In the genomic region with DNA sequence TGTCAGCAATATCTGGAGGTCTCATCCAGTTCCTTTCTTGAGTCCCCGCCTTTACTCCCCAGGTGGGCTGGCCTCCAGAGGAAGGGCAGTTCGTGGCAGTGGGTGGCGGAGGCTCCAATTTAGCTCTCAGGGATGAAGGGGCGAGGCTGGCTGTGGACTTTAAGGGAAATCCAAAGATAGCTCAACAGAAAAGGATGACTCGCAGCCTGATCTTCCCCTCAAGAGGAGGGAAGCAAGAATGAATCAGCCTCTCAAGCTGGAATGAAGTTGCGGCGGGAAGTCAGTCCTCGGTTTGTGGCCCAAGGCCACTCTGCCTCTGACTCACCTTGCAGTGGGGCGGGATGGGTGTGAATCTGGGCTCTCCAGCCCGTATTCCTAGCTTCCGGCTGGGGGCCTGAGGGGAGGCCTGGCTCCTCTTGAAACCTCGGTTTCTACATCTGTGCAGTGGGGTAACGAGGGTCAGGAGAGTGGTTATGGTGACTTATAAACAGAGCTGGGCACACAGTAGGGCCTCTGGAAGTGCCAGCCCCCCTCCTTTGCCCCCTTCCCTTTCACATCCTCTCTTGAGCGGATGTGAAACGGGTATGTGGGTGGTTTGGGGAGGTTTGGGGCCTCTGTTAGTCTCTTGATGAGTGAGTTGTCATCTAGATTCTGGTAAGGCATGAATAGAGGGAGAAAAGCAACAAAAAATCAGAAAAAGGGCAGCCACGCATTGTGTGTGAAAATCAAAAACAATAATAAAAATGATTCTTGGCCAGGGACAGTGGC, we compare ENCODE assay signal across 9 cellular contexts. TPM values are rescaled to one million over a fixed set of nuclear protein-coding genes. Genes with fewer than 3 reads are reported as not detected.
DNase-seq lines count a peak whose midpoint lies in the region; ATAC-seq, FAIRE-seq and TF ChIP-seq lines count a peak whose summit lies in the region.
"Had no signal": no experiment of that assay in that cellular context is flagged by ENCODE, and none has a peak within 500 bp of the region (broad histone marks: within the 10 kb centered on the region; RNA-seq: fewer than 3 reads in every experiment).

No MANE protein-coding gene starts in this region.

- peak overlapping the region; percentile 49 for H3K9ac ChIP-seq in astrocyte (ENCODE audit: low read length)

- peak; percentile 64 for ATAC-seq in GM19324 (IDR thresholded peaks at IDR 0.05; ENCODE audit: low FRiP score, unreplicated experiment)
- ATAC-seq in HG03342 (IDR thresholded peaks at IDR 0.05; ENCODE audit: unreplicated experiment), result peak; percentile 60
- peak; percentile 59 for ATAC-seq in lung (ENCODE audit: insufficient read depth, low FRiP score)

- H4K20me1 ChIP-seq in astrocyte (ENCODE audit: insufficient read depth, low read length), result no peaks in the 10 kb centered on the region

- H3K27me3 ChIP-seq in astrocyte (ENCODE audit: insufficient read depth, low read length) (no peaks in the 10 kb centered on the region), lung (ENCODE audit: control insufficient read depth, insufficient read depth) (no peaks in the 10 kb centered on the region)

- peaks cover 32% of the 10 kb centered on the region for H3K4me1 Mint-ChIP-seq in astrocyte (ENCODE audit: low read depth, unreplicated experiment)

- CTCF ChIA-PET in AG04449 (lab: Yijun Ruan, JAX), result interaction anchor here (0.7 to 16.5 kb wide), 9 partner anchors 10 to 95 kb away, joined by 4 to 203 read pairs (median 17); a partner anchor contains a TSS

- peak; percentile 87 for DNase-seq in AG04449 (ENCODE audit: low read depth, low spot score)
- DNase-seq in T-helper 2 cell, result peak in 4 of 5 experiments; percentile 57 to 95 (median 74)
- DNase-seq in astrocyte (ENCODE audit: low read depth), result peak; percentile 98
- DNase-seq in lung (ENCODE audit: low spot score), result no peak
- peak; percentile 74 to 90 for DNase-seq in stimulated activated CD8-positive, alpha-beta memory T cell treated with anti-CD3 and anti-CD28 coated beads, Interleukin-7, amount 100 ng/mL, for 48 hours (ENCODE audit: extremely low read depth in 1 of 2, low read depth in 1 of 2)
- no peak for DNase-seq in NCI-H2196 (lab: John Stamatoyannopoulos, UW; ENCODE audit: unreplicated experiment)

- H3K36me3 ChIP-seq in astrocyte (ENCODE audit: insufficient read depth, low read length) (no peaks in the 10 kb centered on the region), lung (ENCODE audit: control insufficient read depth in 2 of 2, insufficient read depth in 2 of 2, low read length in 2 of 2) (no peaks in the 10 kb centered on the region)

- H3K79me2 ChIP-seq in astrocyte (ENCODE audit: insufficient read depth, low read length), result no peaks in the 10 kb centered on the region

- TF ChIP-seq CTCF in AG04449 (IDR thresholded peaks at IDR 0.05; ENCODE audit: insufficient read depth, low read length, missing control alignments), result no peak
- no peak for TF ChIP-seq CTCF in astrocyte (IDR thresholded peaks at IDR 0.05; ENCODE audit: insufficient read depth, low read depth, low read length)
- TF ChIP-seq CTCF in lung (IDR thresholded peaks at IDR 0.05; ENCODE audit: control extremely low read depth, extremely low read depth), result no peak

- POLR2A ChIA-PET in AG04449 (lab: Yijun Ruan, JAX), result interaction anchor here (0.7 to 2.5 kb wide), 6 partner anchors 10 to 96 kb away, joined by 4 to 18 read pairs (median 4); a partner anchor contains a TSS

- peaks cover 15% of the 10 kb centered on the region for H3K27me3 Mint-ChIP-seq in astrocyte (ENCODE audit: low read depth, unreplicated experiment)

- H3K4me3 ChIP-seq in AG04449 (ENCODE audit: low read depth, low read length) (no peak overlapping the region), astrocyte (ENCODE audit: insufficient read depth, low read depth, low read length) (no peak overlapping the region), lung (no peak overlapping the region)

- H3K36me3 Mint-ChIP-seq in astrocyte (ENCODE audit: low read depth, unreplicated experiment), result peaks cover under 1% of the 10 kb centered on the region

- H3K9me3 Mint-ChIP-seq in astrocyte (ENCODE audit: unreplicated experiment), result peaks cover under 1% of the 10 kb centered on the region

- peaks cover 43% of the 10 kb centered on the region for H3K4me1 ChIP-seq in astrocyte (ENCODE audit: insufficient read depth, low read length)
- H3K4me1 ChIP-seq in lung (ENCODE audit: control insufficient read depth in 2 of 2, insufficient read depth in 2 of 2, low read length in 2 of 2), result peaks cover 0 to 4% of the 10 kb centered on the region in 2 donors

- H3K9me3 ChIP-seq in astrocyte (ENCODE audit: insufficient read depth, low read depth, low read length) (no peaks in the 10 kb centered on the region), lung (ENCODE audit: control insufficient read depth in 2 of 2, insufficient read depth in 1 of 2, low read length in 1 of 2) (no peaks in the 10 kb centered on the region)

- peak overlapping the region; percentile 80 for H3K27ac ChIP-seq in astrocyte (ENCODE audit: low read depth, low read length)
- H3K27ac ChIP-seq in lung (ENCODE audit: low read depth in 1 of 2, low read length in 1 of 2), result peak overlapping the region; percentile 23 to 29

- 41 to 55% methylated on average over 16 of the region's 16 CpGs for WGBS in lung, 2 donors

- H2AFZ ChIP-seq in astrocyte (ENCODE audit: low read depth, low read length), result peak overlapping the region; percentile 44

- H3K4me2 ChIP-seq in astrocyte (ENCODE audit: low read length), result peak overlapping the region; percentile 59

- peak overlapping the region; percentile 57 for H3K4me3 Mint-ChIP-seq in astrocyte (ENCODE audit: unreplicated experiment)

- H3K27ac Mint-ChIP-seq in astrocyte (ENCODE audit: unreplicated experiment), result peak overlapping the region; percentile 93

- peak; percentile 99 for FAIRE-seq in astrocyte (lab: Jason Lieb, UNC)

RNA-seq across cellular contexts. Expression of a gene that starts 10.5 kb away (rescaled TPM):
- total RNA-seq in astrocyte (35.0 and 37.0 TPM in 2 replicates), lung (10 to 100 TPM; 23.5 to 55.9 TPM)
- 10 to 100 TPM; 29.0 to 30.2 TPM for polyA plus RNA-seq in lung

RNA-seq across cellular contexts. Expression of a gene that starts 15.5 kb away (rescaled TPM):
- total RNA-seq in astrocyte (2.6 and 3.6 TPM in 2 replicates), lung (10 to 100 TPM in 1 of 2 donors, 1 to 10 TPM in 1; 2.4 to 13.5 TPM)
- polyA plus RNA-seq in lung, result 10 to 100 TPM; 11.9 to 31.7 TPM
- polyA plus RNA-seq: neural cell had no signal

RNA-seq across cellular contexts. Expression of a gene that starts 37.0 kb away (rescaled TPM):
- not detected in 2 replicates for total RNA-seq in astrocyte
- 1 to 10 TPM in 1 of 2 donors, under 1 TPM in 1; 0.51 to 8.1 TPM for total RNA-seq in lung
- polyA plus RNA-seq in lung, result 1 to 10 TPM; 2.4 to 3.3 TPM
- polyA plus RNA-seq: neural cell had no signal

RNA-seq across cellular contexts. Expression of a gene that starts 49.4 kb away (rescaled TPM):
- total RNA-seq in astrocyte (not detected in 2 replicates), lung (not detected)
- polyA plus RNA-seq in lung, result not detected

Comparison
In these comparisons a context has a peak if more than half of its experiments do, and no peak if none do; other contexts are left out.
1. DNase-seq: peak in AG04449 (single experiment), T-helper 2 cell (4 of 5), astrocyte (single experiment) and stimulated activated CD8-positive, alpha-beta memory T cell treated with anti-CD3 and anti-CD28 coated beads, Interleukin-7, amount 100 ng/mL, for 48 hours (2 of 2); none in lung (single experiment) and NCI-H2196 (single experiment).
2. Peak in every context shown above with its lines, with median percentiles within 50 percentile points of each other: ATAC-seq.